ENCODE assay signal across 8 cellular contexts in the genomic region with DNA sequence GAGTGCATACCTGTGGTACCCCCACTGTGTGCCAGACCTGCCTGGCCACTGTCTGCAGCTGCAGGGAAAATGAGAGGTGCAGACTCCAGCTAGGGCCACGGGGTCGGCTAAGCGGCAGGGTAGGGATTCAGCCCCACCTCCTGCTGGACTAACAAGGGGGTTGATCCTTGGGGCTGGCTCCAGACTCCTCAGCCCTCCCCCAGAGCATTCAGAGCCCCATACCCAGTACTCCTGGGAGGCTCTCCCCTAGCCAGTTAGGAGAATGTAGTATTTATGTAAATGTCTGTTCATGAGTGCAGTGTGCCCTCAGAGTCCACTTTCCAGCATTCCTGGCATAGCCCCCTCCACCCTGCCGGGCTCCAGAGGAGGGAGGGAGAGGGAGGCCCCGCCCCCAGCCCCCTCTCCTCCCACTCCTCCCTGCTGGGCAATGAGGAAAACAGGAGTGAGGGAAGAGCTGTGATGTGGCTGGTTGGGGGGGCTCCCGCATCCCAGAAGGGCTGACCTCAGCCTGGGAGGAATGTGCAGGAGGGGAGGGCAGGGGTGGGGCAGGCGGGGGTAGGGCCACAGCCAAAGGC. TPM values are rescaled to one million over a fixed set of nuclear protein-coding genes. Genes with fewer than 3 reads are reported as not detected.
DNase-seq lines count a peak whose midpoint lies in the region; ATAC-seq and TF ChIP-seq lines count a peak whose summit lies in the region.

No MANE protein-coding gene starts in this region.

- H3K9ac ChIP-seq in MM.1S (ENCODE audit: low read length), result no peak overlapping the region

- no peaks in the 10 kb centered on the region for H3K9me3 Mint-ChIP-seq in neural crest cell
- no peaks in the 10 kb centered on the region for H3K9me3 Mint-ChIP-seq in activated CD4-positive, alpha-beta T cell treated with anti-CD3 and anti-CD28 coated beads, Interleukin-2, amount 10 ng/mL, durations not matched to agents 24 days and 14 days

- H3K4me3 Mint-ChIP-seq in neural crest cell, result peak overlapping the region; percentile 62
- H3K4me3 Mint-ChIP-seq in activated CD4-positive, alpha-beta T cell treated with anti-CD3 and anti-CD28 coated beads, Interleukin-2, amount 10 ng/mL, durations not matched to agents 24 days and 14 days, result no peak overlapping the region

- H3K27me3 ChIP-seq in MM.1S (replicated peaks; ENCODE audit: insufficient read depth, low read length), result peaks cover 44% of the 10 kb centered on the region

- no peaks in the 10 kb centered on the region for H3K9me3 ChIP-seq in MM.1S (replicated peaks; ENCODE audit: insufficient read depth, low read length)

- no peaks in the 10 kb centered on the region for H3K9me2 ChIP-seq in MM.1S (replicated peaks; ENCODE audit: insufficient read depth, low read length)

- H3K4me1 ChIP-seq in MM.1S (ENCODE audit: low read length), result peaks cover 6% of the 10 kb centered on the region; the same call in 1 of the 2 replicates

- H3K36me3 Mint-ChIP-seq in neural crest cell (ENCODE audit: low read depth), result no peaks in the 10 kb centered on the region
- no peaks in the 10 kb centered on the region for H3K36me3 Mint-ChIP-seq in activated CD4-positive, alpha-beta T cell treated with anti-CD3 and anti-CD28 coated beads, Interleukin-2, amount 10 ng/mL, durations not matched to agents 24 days and 14 days (ENCODE audit: low read depth)

- peaks cover 10% of the 10 kb centered on the region for H3K27me3 Mint-ChIP-seq in neural crest cell (ENCODE audit: low read depth)
- H3K27me3 Mint-ChIP-seq in activated CD4-positive, alpha-beta T cell treated with anti-CD3 and anti-CD28 coated beads, Interleukin-2, amount 10 ng/mL, durations not matched to agents 24 days and 14 days, result peaks cover 26% of the 10 kb centered on the region

- H3K27ac ChIP-seq in MM.1S (ENCODE audit: low read length), result no peak overlapping the region

- H3K4me1 Mint-ChIP-seq in neural crest cell, result peaks cover 49% of the 10 kb centered on the region
- H3K4me1 Mint-ChIP-seq in activated CD4-positive, alpha-beta T cell treated with anti-CD3 and anti-CD28 coated beads, Interleukin-2, amount 10 ng/mL, durations not matched to agents 24 days and 14 days, result peaks cover 3% of the 10 kb centered on the region

- ATAC-seq in HG03469 (IDR thresholded peaks at IDR 0.05; ENCODE audit: unreplicated experiment) (no peak), GM18858 (IDR thresholded peaks at IDR 0.05; ENCODE audit: unreplicated experiment) (no peak)

- DNase-seq in COR-L47 (lab: John Stamatoyannopoulos, UW) (peak; percentile 9), RPMI7951 (ENCODE audit: low read depth) (peak; percentile 72), fibroblast of peridontal ligament (ENCODE audit: extremely low read depth) (peak; percentile 94), neural crest cell (ENCODE audit: low read depth, low spot score) (peak; percentile 55), MM.1S (no peak)
- no peak for DNase-seq in activated CD4-positive, alpha-beta T cell treated with anti-CD3 and anti-CD28 coated beads, Interleukin-2, amount 10 ng/mL, durations not matched to agents 24 days and 14 days

- H3K4me3 ChIP-seq in MM.1S (ENCODE audit: low read length), result no peak overlapping the region

- no peaks in the 10 kb centered on the region for H4K20me1 ChIP-seq in MM.1S (ENCODE audit: insufficient read depth, low read length)

- no peaks in the 10 kb centered on the region for H3K79me2 ChIP-seq in MM.1S (ENCODE audit: low read length)

- H3K36me3 ChIP-seq in MM.1S (replicated peaks; ENCODE audit: insufficient read depth, low read length), result no peaks in the 10 kb centered on the region

- H3F3A ChIP-seq in MM.1S (ENCODE audit: insufficient read depth, low read length), result 0 out of 2 replicates have a peak, but pooled peaks cover 2% of the 10 kb centered on the region

- no peak overlapping the region for H2AFZ ChIP-seq in MM.1S (ENCODE audit: low read length)

- no peak overlapping the region for H3K4me2 ChIP-seq in MM.1S (ENCODE audit: low read depth, low read length)

- intact Hi-C loops in activated CD4-positive, alpha-beta T cell treated with anti-CD3 and anti-CD28 coated beads, Interleukin-2, amount 10 ng/mL, durations not matched to agents 24 days and 14 days (cut with micrococcal nuclease), result no loop called here

- TF ChIP-seq CTCF in neural crest cell (conservative IDR thresholded peaks at IDR 0.05) (no peak), MM.1S (IDR thresholded peaks at IDR 0.05; ENCODE audit: low read length) (no peak)

- H3K27ac Mint-ChIP-seq in neural crest cell (ENCODE audit: unreplicated experiment), result no peak overlapping the region
- H3K27ac Mint-ChIP-seq in activated CD4-positive, alpha-beta T cell treated with anti-CD3 and anti-CD28 coated beads, Interleukin-2, amount 10 ng/mL, durations not matched to agents 24 days and 14 days, result no peak overlapping the region

RNA-seq across cellular contexts. Expression of a gene that starts 4.5 kb away (rescaled TPM):
- 3.1 and 5.6 TPM in 2 replicates for total RNA-seq in RPMI7951 (2014; rRNA removed; shearing (Covaris generic))
- total RNA-seq in neural crest cell, result 2.3 and 2.9 TPM in 2 replicates
- 0.45 and 0.82 TPM in 2 replicates for total RNA-seq in activated CD4-positive, alpha-beta T cell treated with anti-CD3 and anti-CD28 coated beads, Interleukin-2, amount 10 ng/mL, durations not matched to agents 24 days and 14 days

RNA-seq across cellular contexts. Expression of a gene that starts 14.4 kb away (rescaled TPM):
- total RNA-seq in RPMI7951 (2014; rRNA removed; shearing (Covaris generic)), result not detected in 2 replicates
- not detected in 2 replicates for total RNA-seq in neural crest cell
- not detected in 2 replicates for total RNA-seq in activated CD4-positive, alpha-beta T cell treated with anti-CD3 and anti-CD28 coated beads, Interleukin-2, amount 10 ng/mL, durations not matched to agents 24 days and 14 days

RNA-seq across cellular contexts. Expression of a gene that starts 27.8 kb away (rescaled TPM):
- total RNA-seq in RPMI7951 (2014; rRNA removed; shearing (Covaris generic)), result 97.9 and 116 TPM in 2 replicates
- total RNA-seq in neural crest cell, result 69.2 and 77.1 TPM in 2 replicates
- 231 and 233 TPM in 2 replicates for total RNA-seq in activated CD4-positive, alpha-beta T cell treated with anti-CD3 and anti-CD28 coated beads, Interleukin-2, amount 10 ng/mL, durations not matched to agents 24 days and 14 days

RNA-seq across cellular contexts. Expression of a gene that starts 28.5 kb away (rescaled TPM):
- total RNA-seq in RPMI7951 (2014; rRNA removed; shearing (Covaris generic)), result 302 and 305 TPM in 2 replicates
- 176 and 190 TPM in 2 replicates for total RNA-seq in neural crest cell
- 225 and 232 TPM in 2 replicates for total RNA-seq in activated CD4-positive, alpha-beta T cell treated with anti-CD3 and anti-CD28 coated beads, Interleukin-2, amount 10 ng/mL, durations not matched to agents 24 days and 14 days

RNA-seq across cellular contexts. Expression of a gene that starts 34.7 kb away (rescaled TPM):
- 11.5 and 12.0 TPM in 2 replicates for total RNA-seq in RPMI7951 (2014; rRNA removed; shearing (Covaris generic))
- total RNA-seq in neural crest cell, result 2.9 and 4.4 TPM in 2 replicates
- total RNA-seq in activated CD4-positive, alpha-beta T cell treated with anti-CD3 and anti-CD28 coated beads, Interleukin-2, amount 10 ng/mL, durations not matched to agents 24 days and 14 days, result 7.1 and 7.3 TPM in 2 replicates

Comparison
In these comparisons a context has a peak if more than half of its experiments do, and no peak if none do; other contexts are left out.
1. DNase-seq: peak in COR-L47 (single experiment), RPMI7951 (single experiment), fibroblast of peridontal ligament (single experiment) and neural crest cell (single experiment); none in activated CD4-positive, alpha-beta T cell treated with anti-CD3 and anti-CD28 coated beads, Interleukin-2, amount 10 ng/mL, durations not matched to agents 24 days and 14 days (single experiment) and MM.1S (single experiment).